Comparison of ENCODE assay signal across 10 cellular contexts in genomic region chr17:35896011-35896587, GRCh38. TPM values are rescaled to one million over a fixed set of nuclear protein-coding genes. Genes with fewer than 3 reads are reported as not detected.
DNase-seq lines count a peak whose midpoint lies in the region; ATAC-seq lines count a peak whose summit lies in the region.
"Had no signal": no experiment of that assay in that cellular context is flagged by ENCODE, and none has a peak within 500 bp of the region (broad histone marks: within the 10 kb centered on the region; RNA-seq: fewer than 3 reads in every experiment).

No MANE protein-coding gene starts in this region.

- peaks cover 67% of the 10 kb centered on the region for H3K4me1 Mint-ChIP-seq in dendritic cell treated with granulocyte-macrophage colony-stimulating factor and Interleukin-4, amounts not matched to agents 40 ng/mL and 50 ng/mL, for 4 days (ENCODE audit: low read depth)

- intact Hi-C loops in dendritic cell treated with granulocyte-macrophage colony-stimulating factor and Interleukin-4, amounts not matched to agents 40 ng/mL and 50 ng/mL, for 4 days (cut with micrococcal nuclease) = no loop called here

- H3K27ac Mint-ChIP-seq in dendritic cell treated with granulocyte-macrophage colony-stimulating factor and Interleukin-4, amounts not matched to agents 40 ng/mL and 50 ng/mL, for 4 days = peak overlapping the region; percentile 78
- H3K27ac Mint-ChIP-seq: endodermal cell had no signal

- DNase-seq in Ammon's horn (ENCODE audit: low spot score) = peak; percentile 8
- peak; percentile 93 for DNase-seq in SKM-1 treated with dmso at 0.1 percent for 144 hours (lab: John Stamatoyannopoulos, UW; ENCODE audit: unreplicated experiment)
- no peak for DNase-seq in ureter (ENCODE audit: low spot score)
- DNase-seq in occipital lobe (lab: John Stamatoyannopoulos, UW) = no peak
- no peak for DNase-seq in kidney tubule cell (ENCODE audit: low spot score)
- DNase-seq: endodermal cell, NCI-H1092 had no signal

- ATAC-seq in GM19395 (IDR thresholded peaks at IDR 0.05; ENCODE audit: unreplicated experiment) (peak; percentile 65), GM21825 (IDR thresholded peaks at IDR 0.05; ENCODE audit: unreplicated experiment) (no peak)

- H3K9me3 Mint-ChIP-seq in dendritic cell treated with granulocyte-macrophage colony-stimulating factor and Interleukin-4, amounts not matched to agents 40 ng/mL and 50 ng/mL, for 4 days = no peaks in the 10 kb centered on the region
- H3K9me3 Mint-ChIP-seq: endodermal cell had no signal

- no peak overlapping the region for H3K4me3 Mint-ChIP-seq in dendritic cell treated with granulocyte-macrophage colony-stimulating factor and Interleukin-4, amounts not matched to agents 40 ng/mL and 50 ng/mL, for 4 days
- H3K4me3 Mint-ChIP-seq: endodermal cell had no signal

- no peaks in the 10 kb centered on the region for H3K27me3 Mint-ChIP-seq in dendritic cell treated with granulocyte-macrophage colony-stimulating factor and Interleukin-4, amounts not matched to agents 40 ng/mL and 50 ng/mL, for 4 days

- H3K36me3 Mint-ChIP-seq in dendritic cell treated with granulocyte-macrophage colony-stimulating factor and Interleukin-4, amounts not matched to agents 40 ng/mL and 50 ng/mL, for 4 days (ENCODE audit: low read depth) = no peaks in the 10 kb centered on the region

RNA-seq across cellular contexts. Expression of gene CCL5, which starts 15.9 kb away (rescaled TPM):
- 12.1 TPM for total RNA-seq in ureter
- total RNA-seq in occipital lobe = 0.47 TPM
- total RNA-seq: endodermal cell had no signal

RNA-seq across cellular contexts. Expression of gene HEATR9, which starts 27.4 kb away (rescaled TPM):
- total RNA-seq in ureter (0.21 TPM), occipital lobe (not detected)
- total RNA-seq: endodermal cell had no signal

RNA-seq across cellular contexts. Expression of gene RDM1, which starts 34.5 kb away (rescaled TPM):
- 1.1 TPM for total RNA-seq in ureter
- total RNA-seq in occipital lobe = 0.62 TPM

RNA-seq across cellular contexts. Expression of gene LYZL6, which starts 47.4 kb away (rescaled TPM):
- total RNA-seq in ureter (not detected), occipital lobe (not detected)
- total RNA-seq: endodermal cell had no signal

Comparison
In these comparisons a context has a peak if more than half of its experiments do, and no peak if none do; other contexts are left out.
1. DNase-seq: peak in Ammon's horn (single experiment) and SKM-1 treated with dmso at 0.1 percent for 144 hours (single experiment); none in ureter (single experiment), occipital lobe (single experiment) and kidney tubule cell (single experiment).